21 cellular contexts compared by ENCODE assay signal in genomic region chr9:13948037-13948436, GRCh38.
DNase-seq lines count a peak whose midpoint lies in the region; ATAC-seq and TF ChIP-seq lines count a peak whose summit lies in the region.
"Had no signal": no experiment of that assay in that cellular context is flagged by ENCODE, and none has a peak within 500 bp of the region (broad histone marks: within the 10 kb centered on the region; RNA-seq: fewer than 3 reads in every experiment).

No MANE protein-coding gene starts in this region.

- intact Hi-C loops in left ventricle myocardium superior (cut with micrococcal nuclease) (no loop called here), mammary epithelial cell (cut with micrococcal nuclease) (loop anchor here (10.0 kb wide), 1 partner anchor 367 kb away; the partner anchor contains the start of gene NFIB)

- dilution Hi-C loops in mammary epithelial cell (cut with HindIII; ENCODE audit: low sequenced_read_pairs): no loop called here

- 63% methylated on average over 4 of the region's 4 CpGs for WGBS in mammary epithelial cell (ENCODE audit: low coverage, missing lambda C conversion rate)

- CTCF ChIA-PET in mammary epithelial cell (lab: Charles Lee; ENCODE audit: low non-redundant PET): no interaction called here

- TF ChIP-seq CTCF in right atrium auricular region (IDR thresholded peaks at IDR 0.05) (no peak), mammary epithelial cell (conservative IDR thresholded peaks at IDR 0.05 in 1 of 2, IDR thresholded peaks at IDR 0.05 in 1 of 2; ENCODE audit: extremely low read depth in 1 of 2, insufficient read depth in 1 of 2, low read depth in 1 of 2, low read length in 2 of 2) (no peak), fibroblast of lung (conservative IDR thresholded peaks at IDR 0.05 in 1 of 2, IDR thresholded peaks at IDR 0.05 in 1 of 2; ENCODE audit: low read depth in 1 of 2, low read length in 2 of 2) (no peak)

- H3K4me3 ChIP-seq in right atrium auricular region (no peak overlapping the region), mammary epithelial cell (replicated peaks in 1 of 3; ENCODE audit: insufficient read depth in 1 of 3, low read depth in 2 of 3, low read length in 3 of 3) (no peak overlapping the region), fibroblast of lung (replicated peaks in 1 of 4; ENCODE audit: control extremely low read depth in 1 of 4, insufficient read depth in 1 of 4, low read depth in 3 of 4, low read length in 4 of 4) (no peak overlapping the region)
- H3K4me3 ChIP-seq: A549; BLaER1 treated with 17β-estradiol and CSF1 and Interleukin-3, amounts not matched to agents 10 nM and 100 nM; SJSA1 had no signal

- BruUV-seq in mammary epithelial cell (replicated peaks; lab: Mats Ljungman, UMichigan): no TSS peak

- H3K4me1 ChIP-seq in right atrium auricular region (no peaks in the 10 kb centered on the region), mammary epithelial cell (ENCODE audit: insufficient read depth, low read length) (peaks cover 4% of the 10 kb centered on the region), fibroblast of lung (ENCODE audit: control insufficient read depth, extremely low read depth, insufficient read depth, low read length) (no peaks in the 10 kb centered on the region)
- H3K4me1 ChIP-seq: SJSA1 had no signal

- H3K79me2 ChIP-seq in mammary epithelial cell (ENCODE audit: insufficient read depth, low read length) (no peaks in the 10 kb centered on the region), fibroblast of lung (ENCODE audit: control insufficient read depth, insufficient read depth, low read length) (no peaks in the 10 kb centered on the region)

- peak; percentile 31 for ATAC-seq in left ventricle myocardium superior
- no peak for ATAC-seq in HG02973 (IDR thresholded peaks at IDR 0.05; ENCODE audit: unreplicated experiment)
- ATAC-seq: A549, PC-3 had no signal

- H3K27me3 ChIP-seq in right atrium auricular region (no peaks in the 10 kb centered on the region), mammary epithelial cell (ENCODE audit: insufficient read depth, low read length) (no peaks in the 10 kb centered on the region), fibroblast of lung (ENCODE audit: control insufficient read depth, insufficient read depth, low read length) (no peaks in the 10 kb centered on the region)
- H3K27me3 ChIP-seq: BLaER1 treated with 17β-estradiol and CSF1 and Interleukin-3, amounts not matched to agents 10 nM and 100 nM; SJSA1 had no signal

- DNase-seq in left ventricle myocardium superior (no peak), right atrium auricular region (ENCODE audit: low spot score) (no peak), mammary epithelial cell (no peak), fibroblast of lung (ENCODE audit: low read depth in 2 of 2) (peak; percentile 14 to 41), pulmonary artery endothelial cell (ENCODE audit: low read depth, low spot score) (peak; percentile 59), NCI-H146 (lab: John Stamatoyannopoulos, UW) (no peak), RKO (ENCODE audit: low spot score) (no peak)
- DNase-seq: EL, H7, IMR-90, Karpas-422, NCI-H1417 treated with DMSO at 0.1 percent for 48 hours, NCI-H2029 treated with DMSO at 0.1 percent for 48 hours, NCI-H2171 treated with DMSO at 0.1 percent for 48 hours, NCI-H446 treated with DMSO at 0.1 percent for 48 hours, NCI-H748 treated with DMSO at 0.1 percent for 48 hours, PC-3 had no signal

- no peak overlapping the region for H3K27ac ChIP-seq in right atrium auricular region
- no peak overlapping the region for H3K27ac ChIP-seq in mammary epithelial cell (ENCODE audit: insufficient read depth, low read depth, low read length)
- H3K27ac ChIP-seq in fibroblast of lung (ENCODE audit: insufficient read depth, low read length): no peak overlapping the region
- H3K27ac ChIP-seq: A549; BLaER1 treated with 17β-estradiol and CSF1 and Interleukin-3, amounts not matched to agents 10 nM and 100 nM; SJSA1 had no signal

- no peak overlapping the region for H3K4me2 ChIP-seq in mammary epithelial cell (ENCODE audit: insufficient read depth, low read depth, low read length)
- no peak overlapping the region for H3K4me2 ChIP-seq in fibroblast of lung (ENCODE audit: extremely low read depth, insufficient read depth, low read length)
- H3K4me2 ChIP-seq: A549; BLaER1 treated with 17β-estradiol and CSF1 and Interleukin-3, amounts not matched to agents 10 nM and 100 nM had no signal

- no peak overlapping the region for H3K9ac ChIP-seq in mammary epithelial cell (ENCODE audit: insufficient read depth, low read length)
- H3K9ac ChIP-seq in fibroblast of lung (ENCODE audit: insufficient read depth, low read length): no peak overlapping the region
- H3K9ac ChIP-seq: BLaER1 treated with 17β-estradiol and CSF1 and Interleukin-3, amounts not matched to agents 10 nM and 100 nM had no signal

- no peaks in the 10 kb centered on the region for H3K36me3 ChIP-seq in right atrium auricular region
- no peaks in the 10 kb centered on the region for H3K36me3 ChIP-seq in mammary epithelial cell (ENCODE audit: insufficient read depth, low read length)
- H3K36me3 ChIP-seq in fibroblast of lung (ENCODE audit: control insufficient read depth, insufficient read depth, low read length): no peaks in the 10 kb centered on the region
- H3K36me3 ChIP-seq: BLaER1 treated with 17β-estradiol and CSF1 and Interleukin-3, amounts not matched to agents 10 nM and 100 nM; SJSA1 had no signal

- H3K9me3 ChIP-seq in right atrium auricular region: no peaks in the 10 kb centered on the region
- no peaks in the 10 kb centered on the region for H3K9me3 ChIP-seq in mammary epithelial cell (replicated peaks; ENCODE audit: insufficient read depth, low read length)
- no peaks in the 10 kb centered on the region for H3K9me3 ChIP-seq in fibroblast of lung (ENCODE audit: control insufficient read depth, insufficient read depth, low read depth, low read length)
- H3K9me3 ChIP-seq: A549; BLaER1 treated with 17β-estradiol and CSF1 and Interleukin-3, amounts not matched to agents 10 nM and 100 nM; SJSA1 had no signal

- H4K20me1 ChIP-seq in mammary epithelial cell (ENCODE audit: insufficient read depth, low read length) (no peaks in the 10 kb centered on the region), fibroblast of lung (ENCODE audit: control insufficient read depth, extremely low read depth, insufficient read depth, low read length) (no peaks in the 10 kb centered on the region)
- H4K20me1 ChIP-seq: BLaER1 treated with 17β-estradiol and CSF1 and Interleukin-3, amounts not matched to agents 10 nM and 100 nM had no signal

- H2AFZ ChIP-seq in mammary epithelial cell (ENCODE audit: low read depth, low read length) (peak overlapping the region; percentile 4), fibroblast of lung (ENCODE audit: low read length) (no peak overlapping the region)

- in situ Hi-C loops in mammary epithelial cell (cut with MboI; ENCODE audit: low sequenced_read_pairs in 2 of 2): loop anchor here in 1 of 2 donors (10.0 kb wide), 1 partner anchor 63 kb away; no protein-coding TSS in a partner anchor

Comparison
In these comparisons a context has a peak if more than half of its experiments do, and no peak if none do; other contexts are left out.
1. DNase-seq: peak in fibroblast of lung (2 of 2) and pulmonary artery endothelial cell (single experiment); none in left ventricle myocardium superior (single experiment), right atrium auricular region (single experiment), mammary epithelial cell (single experiment), NCI-H146 (single experiment) and RKO (single experiment).